Comparison of ENCODE assay signal across 9 cellular contexts in genomic region chr1:117572546-117572945, GRCh38. TPM values are rescaled to one million over a fixed set of nuclear protein-coding genes. Genes with fewer than 3 reads are reported as not detected.
DNase-seq lines count a peak whose midpoint lies in the region; ATAC-seq and TF ChIP-seq lines count a peak whose summit lies in the region.
"Had no signal": no experiment of that assay in that cellular context is flagged by ENCODE, and none has a peak within 500 bp of the region (broad histone marks: within the 10 kb centered on the region; RNA-seq: fewer than 3 reads in every experiment).

No MANE protein-coding gene starts in this region.

- no peak for TF ChIP-seq CTCF in GM13976 (IDR thresholded peaks at IDR 0.05; ENCODE audit: borderline replicate concordance, control extremely low read depth, extremely low read depth, insufficient read depth, missing control alignments)

- DNase-seq in NCI-H748 (lab: John Stamatoyannopoulos, UW; ENCODE audit: unreplicated experiment) (peak; percentile 13), NCI-H748 treated with DMSO at 0.1 percent for 48 hours (lab: John Stamatoyannopoulos, UW) (no peak), NOMO-1 treated with DMSO at 0.1 percent for 48 hours (lab: John Stamatoyannopoulos, UW; ENCODE audit: unreplicated experiment) (peak; percentile 52), T1000 (lab: John Stamatoyannopoulos, UW) (no peak), GM13976 (ENCODE audit: low spot score) (no peak), NCI-H345 treated with DMSO at 0.1 percent for 48 hours (lab: John Stamatoyannopoulos, UW; ENCODE audit: unreplicated experiment) (no peak)
- no peak for DNase-seq in stimulated activated effector memory CD8-positive, alpha-beta T cell treated with anti-CD3 and anti-CD28 coated beads, Interleukin-12 subunit alpha, Interleukin-12 subunit beta, amount 100 ng/mL, for 72 hours (ENCODE audit: low spot score in 2 of 2)
- DNase-seq: KG1 had no signal

- H3K4me3 Mint-ChIP-seq in activated T-helper 17 cell treated with anti-CD3 and anti-CD28 coated beads, Interleukin-2, amount 50 U/mL, for 72 hours = peak overlapping the region; percentile 24
- H3K4me3 Mint-ChIP-seq in stimulated activated effector memory CD8-positive, alpha-beta T cell treated with anti-CD3 and anti-CD28 coated beads, Interleukin-12 subunit alpha, Interleukin-12 subunit beta, amount 100 ng/mL, for 72 hours = peak overlapping the region; percentile 2

- in situ Hi-C loops in GM13976 (cut with MboI; ENCODE audit: low sequenced_read_pairs, unreplicated experiment) = no loop called here

- peaks cover 12% of the 10 kb centered on the region for H3K4me1 Mint-ChIP-seq in activated T-helper 17 cell treated with anti-CD3 and anti-CD28 coated beads, Interleukin-2, amount 50 U/mL, for 72 hours
- peaks cover 28% of the 10 kb centered on the region for H3K4me1 Mint-ChIP-seq in stimulated activated effector memory CD8-positive, alpha-beta T cell treated with anti-CD3 and anti-CD28 coated beads, Interleukin-12 subunit alpha, Interleukin-12 subunit beta, amount 100 ng/mL, for 72 hours

- ATAC-seq in activated T-helper 17 cell treated with anti-CD3 and anti-CD28 coated beads, Interleukin-2, amount 50 U/mL, for 72 hours (replicated peaks) = peak; percentile 60
- ATAC-seq in stimulated activated effector memory CD8-positive, alpha-beta T cell treated with anti-CD3 and anti-CD28 coated beads, Interleukin-12 subunit alpha, Interleukin-12 subunit beta, amount 100 ng/mL, for 72 hours = peak; percentile 77

- H3K36me3 Mint-ChIP-seq in activated T-helper 17 cell treated with anti-CD3 and anti-CD28 coated beads, Interleukin-2, amount 50 U/mL, for 72 hours (ENCODE audit: low read depth) = no peaks in the 10 kb centered on the region
- H3K36me3 Mint-ChIP-seq in stimulated activated effector memory CD8-positive, alpha-beta T cell treated with anti-CD3 and anti-CD28 coated beads, Interleukin-12 subunit alpha, Interleukin-12 subunit beta, amount 100 ng/mL, for 72 hours = no peaks in the 10 kb centered on the region

- no peaks in the 10 kb centered on the region for H3K9me3 Mint-ChIP-seq in activated T-helper 17 cell treated with anti-CD3 and anti-CD28 coated beads, Interleukin-2, amount 50 U/mL, for 72 hours
- H3K9me3 Mint-ChIP-seq in stimulated activated effector memory CD8-positive, alpha-beta T cell treated with anti-CD3 and anti-CD28 coated beads, Interleukin-12 subunit alpha, Interleukin-12 subunit beta, amount 100 ng/mL, for 72 hours = no peaks in the 10 kb centered on the region

- peak overlapping the region; percentile 8 for H3K27ac Mint-ChIP-seq in activated T-helper 17 cell treated with anti-CD3 and anti-CD28 coated beads, Interleukin-2, amount 50 U/mL, for 72 hours
- peak overlapping the region; percentile 55 for H3K27ac Mint-ChIP-seq in stimulated activated effector memory CD8-positive, alpha-beta T cell treated with anti-CD3 and anti-CD28 coated beads, Interleukin-12 subunit alpha, Interleukin-12 subunit beta, amount 100 ng/mL, for 72 hours

- H3K27me3 Mint-ChIP-seq in activated T-helper 17 cell treated with anti-CD3 and anti-CD28 coated beads, Interleukin-2, amount 50 U/mL, for 72 hours = no peaks in the 10 kb centered on the region

RNA-seq across cellular contexts. Expression of gene TENT5C, which starts 33.3 kb away (rescaled TPM):
- total RNA-seq in activated T-helper 17 cell treated with anti-CD3 and anti-CD28 coated beads, Interleukin-2, amount 50 U/mL, for 72 hours = 10 to 100 TPM; 30.2 to 37.1 TPM

Comparison
In these comparisons a context has a peak if more than half of its experiments do, and no peak if none do; other contexts are left out.
1. DNase-seq: peak in NCI-H748 (single experiment) and NOMO-1 treated with DMSO at 0.1 percent for 48 hours (single experiment); none in NCI-H748 treated with DMSO at 0.1 percent for 48 hours (single experiment), stimulated activated effector memory CD8-positive, alpha-beta T cell treated with anti-CD3 and anti-CD28 coated beads, Interleukin-12 subunit alpha, Interleukin-12 subunit beta, amount 100 ng/mL, for 72 hours (0 of 2), T1000 (single experiment), GM13976 (single experiment) and NCI-H345 treated with DMSO at 0.1 percent for 48 hours (single experiment).